ENCODE assay signal across 1 cellular context in the genomic region with DNA sequence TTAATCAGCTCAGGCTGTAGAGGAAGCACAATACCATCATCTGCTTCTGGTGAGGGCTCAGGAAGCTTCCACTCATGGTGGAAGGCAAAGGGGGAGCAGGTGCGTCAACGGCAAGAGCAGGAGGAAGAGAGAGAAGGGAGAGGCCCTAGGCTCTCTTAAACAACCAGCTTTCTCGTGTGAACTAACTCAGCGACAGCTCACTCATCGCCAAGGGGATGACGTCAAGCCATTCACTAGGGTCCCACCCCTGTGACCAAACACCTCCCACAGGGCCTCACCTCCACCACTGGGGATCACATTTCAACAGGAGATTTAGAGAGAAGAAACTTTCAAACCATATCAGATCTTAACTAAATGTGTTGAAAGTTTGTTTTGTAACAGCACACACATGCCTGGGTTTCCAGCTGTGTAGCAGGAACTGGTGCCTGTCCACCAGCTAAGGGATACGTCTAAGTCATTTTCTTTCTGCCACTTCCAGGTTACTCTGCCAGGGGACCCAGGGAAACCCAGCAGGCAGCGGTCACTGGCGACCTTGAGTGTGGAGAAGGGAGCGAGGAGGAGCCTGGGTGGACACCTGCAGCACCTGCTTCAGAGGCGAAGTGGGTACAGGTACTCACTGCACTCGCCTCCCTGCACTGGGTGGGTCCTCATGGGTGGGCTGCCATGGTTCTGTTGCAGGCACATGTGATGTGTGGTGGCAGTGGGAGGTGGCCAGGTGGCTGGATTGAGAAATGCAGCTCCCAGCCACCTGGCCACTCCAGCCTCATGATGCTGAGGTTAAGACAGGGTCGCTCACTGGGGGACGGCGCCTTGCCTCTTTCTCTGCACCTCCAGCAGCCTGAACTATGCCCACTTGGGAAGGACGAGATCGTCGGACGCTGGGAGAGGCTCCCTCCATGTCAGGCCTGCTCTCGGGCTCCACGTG.
TF ChIP-seq lines count a peak whose summit lies in the region.

No MANE protein-coding gene starts in this region.

TF ChIP-seq in SK-N-SH treated with all-trans-retinoic acid at 6 μM for 48 hours, 23 proteins besides CTCF, POLR2A, EP300 and RAD21 (continued from another document):
- TF ChIP-seq TSHZ2 (CRISPR knock-in tag; IDR thresholded peaks at IDR 0.05): no peak
- TF ChIP-seq TCF4 (CRISPR knock-in tag; IDR thresholded peaks at IDR 0.05; ENCODE audit: borderline replicate concordance): no peak
TF ChIP-seq in SK-N-SH treated with all-trans-retinoic acid at 6 μM for 48 hours: peak in this region for 0.
